21 cellular contexts compared by ENCODE assay signal in the genomic region with DNA sequence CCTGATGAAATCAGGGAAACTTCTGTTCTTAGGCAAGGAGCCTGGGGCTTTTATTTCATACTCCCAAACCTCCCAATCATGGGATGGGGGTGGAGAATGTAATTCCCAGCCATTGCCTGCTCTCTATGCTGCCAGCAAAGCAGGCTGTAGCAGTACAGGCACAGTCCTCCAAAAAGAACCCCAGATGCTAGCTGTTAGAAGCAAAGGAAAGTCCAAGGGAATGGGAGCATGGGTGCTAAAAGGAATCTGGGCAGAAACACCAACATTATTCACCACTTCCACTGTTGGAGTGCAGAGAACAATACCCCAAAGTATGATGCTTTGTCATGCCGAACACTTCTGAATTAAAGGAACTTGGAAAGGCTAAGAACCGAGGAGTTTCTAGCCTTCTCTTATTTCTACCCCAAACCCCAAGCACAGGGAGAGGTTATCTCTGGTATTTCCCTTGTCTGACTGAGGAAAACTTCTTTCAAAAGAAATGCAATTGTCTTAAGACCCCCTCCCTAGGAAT. TPM values are rescaled to one million over a fixed set of nuclear protein-coding genes. Genes with fewer than 3 reads are reported as not detected.
DNase-seq lines count a peak whose midpoint lies in the region; ATAC-seq and TF ChIP-seq lines count a peak whose summit lies in the region.
"Had no signal": no experiment of that assay in that cellular context is flagged by ENCODE, and none has a peak within 500 bp of the region (broad histone marks: within the 10 kb centered on the region; RNA-seq: fewer than 3 reads in every experiment).

No MANE protein-coding gene starts in this region.

- no peaks in the 10 kb centered on the region for H3K27me3 Mint-ChIP-seq in mesothelial cell of epicardium (ENCODE audit: low read depth)

- H3K4me1 ChIP-seq in PC-9 (replicated peaks; ENCODE audit: insufficient read depth) (peaks cover 38% of the 10 kb centered on the region), left ventricle myocardium inferior (no peaks in the 10 kb centered on the region)
- H3K4me1 ChIP-seq: left lung, transverse colon had no signal

- H3K36me3 Mint-ChIP-seq in mesothelial cell of epicardium = peaks cover 5% of the 10 kb centered on the region
- H3K36me3 Mint-ChIP-seq in activated naive CD4-positive, alpha-beta T cell treated with anti-CD3 and anti-CD28 coated beads, Interleukin-2, amount 50 U/mL, for 72 hours = no peaks in the 10 kb centered on the region

- H3K4me3 ChIP-seq in PC-9 (no peak overlapping the region), left ventricle myocardium inferior (no peak overlapping the region)
- H3K4me3 ChIP-seq: K562, left lung, transverse colon had no signal

- peaks cover 34% of the 10 kb centered on the region for H3F3A ChIP-seq in PC-9 (ENCODE audit: insufficient read depth, low read depth)

- TF ChIP-seq CTCF in PC-9 (conservative IDR thresholded peaks at IDR 0.05) = no peak
- TF ChIP-seq CTCF in mesothelial cell of epicardium (IDR thresholded peaks at IDR 0.05; ENCODE audit: unreplicated experiment) = no peak
- TF ChIP-seq CTCF in left ventricle myocardium inferior (IDR thresholded peaks at IDR 0.05; ENCODE audit: borderline replicate concordance) = no peak

- CTCF ChIA-PET in PC-9 (lab: Charles Lee) = no interaction called here

- H3K4me3 Mint-ChIP-seq in mesothelial cell of epicardium = no peak overlapping the region
- H3K4me3 Mint-ChIP-seq: CD4-positive, alpha-beta T cell; T-helper 2 cell treated with Interferon-gamma antibody and Interleukin-4, amounts not matched to agents 5 μg/mL and 100 μg/mL, for 36 hours had no signal

- ATAC-seq in activated naive CD4-positive, alpha-beta T cell treated with anti-CD3 and anti-CD28 coated beads, Interleukin-2, amount 50 U/mL, for 72 hours = no peak
- ATAC-seq: K562, left lung, sciatic nerve had no signal

- H3K27ac Mint-ChIP-seq in mesothelial cell of epicardium = peak overlapping the region; percentile 99
- no peak overlapping the region for H3K27ac Mint-ChIP-seq in activated naive CD4-positive, alpha-beta T cell treated with anti-CD3 and anti-CD28 coated beads, Interleukin-2, amount 50 U/mL, for 72 hours
- H3K27ac Mint-ChIP-seq: CD4-positive, alpha-beta T cell; T-helper 2 cell treated with Interferon-gamma antibody and Interleukin-4, amounts not matched to agents 5 μg/mL and 100 μg/mL, for 36 hours had no signal

- peaks cover 16% of the 10 kb centered on the region for H3K9me3 Mint-ChIP-seq in mesothelial cell of epicardium
- H3K9me3 Mint-ChIP-seq in activated naive CD4-positive, alpha-beta T cell treated with anti-CD3 and anti-CD28 coated beads, Interleukin-2, amount 50 U/mL, for 72 hours = no peaks in the 10 kb centered on the region
- H3K9me3 Mint-ChIP-seq: CD4-positive, alpha-beta T cell; T-helper 2 cell treated with Interferon-gamma antibody and Interleukin-4, amounts not matched to agents 5 μg/mL and 100 μg/mL, for 36 hours had no signal

- H3K79me2 ChIP-seq in PC-9 (ENCODE audit: low read depth) = no peaks in the 10 kb centered on the region

- POLR2A ChIA-PET in PC-9 (lab: Charles Lee; ENCODE audit: unreplicated experiment) = no interaction called here

- no peaks in the 10 kb centered on the region for H4K20me1 ChIP-seq in PC-9 (ENCODE audit: insufficient read depth)

- H3K4me1 Mint-ChIP-seq in mesothelial cell of epicardium = peaks cover 41% of the 10 kb centered on the region

- H3K27ac ChIP-seq in PC-9 (peak overlapping the region; percentile 94; the same call in 1 of the 2 replicates), left ventricle myocardium inferior (replicated peaks) (no peak overlapping the region)
- H3K27ac ChIP-seq: left lung, transverse colon had no signal

- no peak overlapping the region; the same call in 1 of the 2 replicates for H3K4me2 ChIP-seq in PC-9

- H3K27me3 ChIP-seq in PC-9 (ENCODE audit: insufficient read depth, low read depth) = no peaks in the 10 kb centered on the region
- H3K27me3 ChIP-seq in left ventricle myocardium inferior (ENCODE audit: low read depth) = no peaks in the 10 kb centered on the region
- H3K27me3 ChIP-seq: left lung, transverse colon had no signal

- H3K9me3 ChIP-seq in PC-9 (ENCODE audit: insufficient read depth, low read depth) (no peaks in the 10 kb centered on the region), left ventricle myocardium inferior (replicated peaks) (no peaks in the 10 kb centered on the region)
- H3K9me3 ChIP-seq: left lung, transverse colon had no signal

- H3K9me2 ChIP-seq in PC-9 (ENCODE audit: insufficient read depth) = no peaks in the 10 kb centered on the region

- no TSS peak for BruUV-seq in PC-9 (replicated peaks; lab: Mats Ljungman, UMichigan)

- peak; percentile 4 for DNase-seq in EL
- DNase-seq in PC-9 = no peak
- DNase-seq in fibroblast of peridontal ligament (ENCODE audit: extremely low read depth) = peak; percentile 28
- DNase-seq in mesothelial cell of epicardium (ENCODE audit: low spot score in 2 of 2, unreplicated experiment in 2 of 2) = no peak
- DNase-seq in activated naive CD4-positive, alpha-beta T cell treated with anti-CD3 and anti-CD28 coated beads, Interleukin-2, amount 50 U/mL, for 72 hours (ENCODE audit: low spot score in 2 of 2) = no peak
- no peak for DNase-seq in NCI-H69 (lab: John Stamatoyannopoulos, UW)
- no peak for DNase-seq in left ventricle myocardium inferior
- DNase-seq in DMS153 treated with DMSO at 0.1 percent for 48 hours (lab: John Stamatoyannopoulos, UW; ENCODE audit: unreplicated experiment) = no peak
- DNase-seq: ACHN; activated CD4-positive, CD25-positive, alpha-beta regulatory T cell; activated CD8-positive, alpha-beta memory T cell treated with anti-CD3 and anti-CD28 coated beads for 24 hours; caudate nucleus; CD4-positive, alpha-beta T cell; GOT3; left lung; NCI-H524; stimulated activated naive CD4-positive, alpha-beta T cell treated with Interleukin-2 at 50 U/mL for 16 hours; transverse colon had no signal

- intact Hi-C loops in PC-9 (cut with micrococcal nuclease; ENCODE audit: unreplicated experiment) = no loop called here
- intact Hi-C loops in left ventricle myocardium inferior (cut with micrococcal nuclease) = no loop called here

- H3K36me3 ChIP-seq in PC-9 (ENCODE audit: low read depth) = no peaks in the 10 kb centered on the region
- no peaks in the 10 kb centered on the region for H3K36me3 ChIP-seq in left ventricle myocardium inferior
- H3K36me3 ChIP-seq: left lung, transverse colon had no signal

- no peak overlapping the region for H2AFZ ChIP-seq in PC-9

RNA-seq across cellular contexts. Expression of gene MDH1, which starts 24.7 kb away (rescaled TPM):
- total RNA-seq in PC-9 (2021) (157 and 162 TPM in 2 replicates), mesothelial cell of epicardium (134 to 140 TPM (median 136 TPM) in 3 replicates), left ventricle myocardium inferior (1,481 TPM)
- 100 to 1,000 TPM; 181 to 259 TPM for total RNA-seq in activated naive CD4-positive, alpha-beta T cell treated with anti-CD3 and anti-CD28 coated beads, Interleukin-2, amount 50 U/mL, for 72 hours

RNA-seq across cellular contexts. Expression of gene WDPCP, which starts 25.2 kb away (rescaled TPM):
- 15.2 and 15.5 TPM in 2 replicates for total RNA-seq in PC-9 (2021)
- total RNA-seq in mesothelial cell of epicardium = 27.7 to 30.7 TPM (median 30.1 TPM) in 3 replicates
- 10 to 100 TPM in 1 of 2 donors, 1 to 10 TPM in 1; 8.4 to 10.1 TPM for total RNA-seq in activated naive CD4-positive, alpha-beta T cell treated with anti-CD3 and anti-CD28 coated beads, Interleukin-2, amount 50 U/mL, for 72 hours
- total RNA-seq in left ventricle myocardium inferior = 18.8 TPM

Comparison
In these comparisons a context has a peak if more than half of its experiments do, and no peak if none do; other contexts are left out.
1. DNase-seq: peak in EL (single experiment) and fibroblast of peridontal ligament (single experiment); none in PC-9 (0 of 2), mesothelial cell of epicardium (0 of 2), activated naive CD4-positive, alpha-beta T cell treated with anti-CD3 and anti-CD28 coated beads, Interleukin-2, amount 50 U/mL, for 72 hours (0 of 2), NCI-H69 (single experiment), left ventricle myocardium inferior (single experiment) and DMS153 treated with DMSO at 0.1 percent for 48 hours (single experiment).